ENCODE assay signal across 1 cellular context in the genomic region with DNA sequence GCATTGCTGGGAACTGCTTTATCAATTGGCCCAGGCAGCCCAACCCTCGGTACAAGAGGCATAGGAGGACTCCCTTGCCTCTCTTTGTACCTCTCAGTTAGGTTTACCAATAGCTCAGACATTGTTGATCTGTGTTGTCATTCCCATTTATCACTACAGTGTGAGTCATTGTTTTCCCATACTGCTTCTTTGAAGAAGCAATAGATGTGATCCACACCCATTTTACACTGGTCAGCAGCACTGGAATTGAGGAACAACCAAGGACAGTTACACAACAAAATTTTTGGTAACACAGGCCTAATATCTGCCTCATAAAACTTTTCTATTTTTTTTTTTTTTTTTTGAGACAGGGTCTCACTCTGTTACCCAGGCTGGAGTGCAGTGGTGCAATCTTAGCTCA.
TF ChIP-seq lines count a peak whose summit lies in the region.

No MANE protein-coding gene starts in this region.

TF ChIP-seq in HepG2, 621 proteins besides CTCF, POLR2A, EP300 and RAD21 (continued from another document):
- TF ChIP-seq ARID5B (CRISPR knock-in tag; IDR thresholded peaks at IDR 0.05) (peak; percentile 62), TCF7 (IDR thresholded peaks at IDR 0.05; ENCODE audit: low read depth) (peak; percentile 42; the same call in 1 of the 2 replicates), CBX5 (CRISPR knock-in tag; IDR thresholded peaks at IDR 0.05; ENCODE audit: borderline replicate concordance) (no peak)
TF ChIP-seq in HepG2: peak in this region for 18.
